ENCODE assay signal across 32 cellular contexts in genomic region chr17:37463039-37463438, GRCh38.
"Had no signal": no experiment of that assay in that cellular context is flagged by ENCODE, and none has a peak within 500 bp of the region (broad histone marks: within the 10 kb centered on the region; RNA-seq: fewer than 3 reads in every experiment).

No MANE protein-coding gene starts in this region.

- DNase-seq: naive thymus-derived CD4-positive, alpha-beta T cell; natural killer cell; occipital lobe; ovary; posterior cingulate gyrus; psoas muscle; right cardiac atrium; spleen; stimulated activated CD4-positive, alpha-beta T cell treated with anti-CD3 and anti-CD28 coated beads, Interleukin-12 subunit alpha, Interleukin-12 subunit beta, amount 100 ng/mL, for 4 hours; stimulated activated CD4-positive, alpha-beta T cell treated with anti-CD3 and anti-CD28 coated beads, Interleukin-1b, Interleukin-23, amount 100 ng/mL, for 48 hours; stimulated activated CD4-positive, alpha-beta T cell treated with anti-CD3 and anti-CD28 coated beads, Interleukin-4, amount 100 ng/mL, for 1 hour; stimulated activated CD4-positive, alpha-beta T cell treated with anti-CD3 and anti-CD28 coated beads, Interleukin-4, amount 100 ng/mL, for 4 hours; stimulated activated CD8-positive, alpha-beta memory T cell treated with anti-CD3 and anti-CD28 coated beads, Interleukin-4, amount 100 ng/mL, for 48 hours; stimulated activated naive CD4-positive, alpha-beta T cell; stimulated activated naive CD8-positive, alpha-beta T cell treated with anti-CD3 and anti-CD28 coated beads, Interleukin-15, amount 100 ng/mL, for 72 hours; stimulated activated naive CD8-positive, alpha-beta T cell treated with anti-CD3 and anti-CD28 coated beads, Interleukin-15, Interleukin-2, amounts not matched to agents 100 U/mL and 50 U/mL, for 24 hours; substantia nigra; testis; tibial artery; transverse colon; upper lobe of right lung; uterus had no signal

- H3K27ac ChIP-seq: neural progenitor cell, ovary, parathyroid adenoma, psoas muscle, skin epidermis, spleen, suprapubic skin, testis, tibial artery, transverse colon, upper lobe of right lung, uterus had no signal

- H3K36me3 ChIP-seq: ovary, uterus had no signal

- H3K9me3 Mint-ChIP-seq: naive thymus-derived CD4-positive, alpha-beta T cell; natural killer cell; nephron; neural progenitor cell; stimulated activated memory B cell treated with anti-CD40 and anti-IgM and Interleukin-4, amounts not matched to agents 10 μg/mL and 1 μg/mL and 100 μg/mL, for 72 hours; stimulated activated naive CD8-positive, alpha-beta T cell treated with anti-CD3 and anti-CD28 coated beads, Interleukin-15, amount 100 ng/mL, for 72 hours; type B pancreatic cell had no signal

- H3K4me1 ChIP-seq: parathyroid adenoma, psoas muscle, spleen, suprapubic skin, testis, tibial artery, transverse colon, upper lobe of right lung, uterus had no signal

- H2AFZ ChIP-seq: neural progenitor cell, parathyroid adenoma had no signal

- H3K4me3 ChIP-seq: neural progenitor cell, ovary, psoas muscle, skin epidermis, smooth muscle cell, spleen, suprapubic skin, testis, tibial artery, transverse colon, upper lobe of right lung, uterus had no signal

- H3K4me2 ChIP-seq: neural progenitor cell, smooth muscle cell had no signal

- H3K36me3 Mint-ChIP-seq: natural killer cell had no signal

- H3K27me3 ChIP-seq: neural progenitor cell, ovary, spleen, suprapubic skin, testis, tibial artery, transverse colon, upper lobe of right lung, uterus had no signal

- ATAC-seq: naive thymus-derived CD4-positive, alpha-beta T cell; natural killer cell; psoas muscle; right cardiac atrium; sciatic nerve; stimulated activated memory B cell treated with anti-CD40 and anti-IgM and Interleukin-4, amounts not matched to agents 10 μg/mL and 1 μg/mL and 100 μg/mL, for 72 hours; stimulated activated naive CD8-positive, alpha-beta T cell treated with anti-CD3 and anti-CD28 coated beads, Interleukin-15, amount 100 ng/mL, for 72 hours; stimulated activated naive CD8-positive, alpha-beta T cell treated with anti-CD3 and anti-CD28 coated beads, Interleukin-15, Interleukin-2, amounts not matched to agents 100 U/mL and 50 U/mL, for 24 hours; upper lobe of right lung had no signal

- H3K27me3 Mint-ChIP-seq: naive thymus-derived CD4-positive, alpha-beta T cell; progenitor cell of endocrine pancreas; stimulated activated memory B cell treated with anti-CD40 and anti-IgM and Interleukin-4, amounts not matched to agents 10 μg/mL and 1 μg/mL and 100 μg/mL, for 72 hours; stimulated activated naive CD8-positive, alpha-beta T cell treated with anti-CD3 and anti-CD28 coated beads, Interleukin-15, amount 100 ng/mL, for 72 hours; type B pancreatic cell had no signal

- H3K9ac ChIP-seq: neural progenitor cell, parathyroid adenoma had no signal

- H3K27ac Mint-ChIP-seq: naive thymus-derived CD4-positive, alpha-beta T cell; natural killer cell; nephron; neural progenitor cell; progenitor cell of endocrine pancreas; stimulated activated memory B cell treated with anti-CD40 and anti-IgM and Interleukin-4, amounts not matched to agents 10 μg/mL and 1 μg/mL and 100 μg/mL, for 72 hours; stimulated activated naive CD8-positive, alpha-beta T cell treated with anti-CD3 and anti-CD28 coated beads, Interleukin-15, amount 100 ng/mL, for 72 hours; type B pancreatic cell had no signal

- H3K4me3 Mint-ChIP-seq: naive thymus-derived CD4-positive, alpha-beta T cell; natural killer cell; nephron; neural progenitor cell; stimulated activated memory B cell treated with anti-CD40 and anti-IgM and Interleukin-4, amounts not matched to agents 10 μg/mL and 1 μg/mL and 100 μg/mL, for 72 hours; stimulated activated naive CD8-positive, alpha-beta T cell treated with anti-CD3 and anti-CD28 coated beads, Interleukin-15, amount 100 ng/mL, for 72 hours; type B pancreatic cell had no signal

- H3K9me3 ChIP-seq: ovary, psoas muscle, spleen, suprapubic skin, testis, tibial artery, transverse colon, upper lobe of right lung, uterus had no signal

- H3K79me2 ChIP-seq: parathyroid adenoma had no signal

- H3K4me1 Mint-ChIP-seq: natural killer cell; nephron; stimulated activated memory B cell treated with anti-CD40 and anti-IgM and Interleukin-4, amounts not matched to agents 10 μg/mL and 1 μg/mL and 100 μg/mL, for 72 hours had no signal
